9 cellular contexts compared by ENCODE assay signal in genomic region chr13:25046985-25047660, GRCh38. TPM values are rescaled to one million over a fixed set of nuclear protein-coding genes. Genes with fewer than 3 reads are reported as not detected.
DNase-seq lines count a peak whose midpoint lies in the region; ATAC-seq, FAIRE-seq and TF ChIP-seq lines count a peak whose summit lies in the region.
"Had no signal": no experiment of that assay in that cellular context is flagged by ENCODE, and none has a peak within 500 bp of the region (broad histone marks: within the 10 kb centered on the region; RNA-seq: fewer than 3 reads in every experiment).

No MANE protein-coding gene starts in this region.

- peaks cover 23% of the 10 kb centered on the region for H3K27me3 ChIP-seq in cardiac muscle cell
- peaks cover 55% of the 10 kb centered on the region for H3K27me3 ChIP-seq in lower lobe of right lung (ENCODE audit: low read depth)

- no peak for TF ChIP-seq CTCF in cardiac muscle cell (IDR thresholded peaks at IDR 0.05; ENCODE audit: low read depth, low read length)
- no peak for TF ChIP-seq CTCF in cardiac fibroblast (IDR thresholded peaks at IDR 0.05; ENCODE audit: low read depth, low read length)
- TF ChIP-seq CTCF in lower lobe of right lung (IDR thresholded peaks at IDR 0.05), result no peak

- no peaks in the 10 kb centered on the region for H3K4me1 ChIP-seq in cardiac muscle cell (ENCODE audit: low read depth)
- peaks cover 6% of the 10 kb centered on the region for H3K4me1 ChIP-seq in lower lobe of right lung

- H3K27ac ChIP-seq in cardiac muscle cell (no peak overlapping the region), lower lobe of right lung (no peak overlapping the region)

- intact Hi-C loops in cardiac septum (cut with DNase I) (no loop called here), lower lobe of right lung (cut with DNase I) (no loop called here)

- H3K9me3 ChIP-seq in cardiac muscle cell (ENCODE audit: low read depth), result no peaks in the 10 kb centered on the region
- H3K9me3 ChIP-seq in lower lobe of right lung, result peaks cover 12% of the 10 kb centered on the region

- H3K4me3 ChIP-seq in cardiac muscle cell, result peak overlapping the region; percentile 30
- H3K4me3 ChIP-seq in cardiac fibroblast (replicated peaks in 1 of 2; ENCODE audit: low read depth in 2 of 2, low read length in 2 of 2), result peak overlapping the region; percentile 16 to 34
- H3K4me3 ChIP-seq in lower lobe of right lung, result peak overlapping the region; percentile 19

- no peak for FAIRE-seq in urothelium cell line (lab: Jason Lieb, UNC)

- H3K36me3 ChIP-seq in cardiac muscle cell (no peaks in the 10 kb centered on the region), lower lobe of right lung (no peaks in the 10 kb centered on the region)

- peak; percentile 4 to 71 for DNase-seq in cardiac muscle cell (ENCODE audit: low read depth in 1 of 2, low spot score in 1 of 2)
- no peak for DNase-seq in cardiac septum (ENCODE audit: low spot score)
- DNase-seq in cardiac fibroblast (ENCODE audit: low read depth in 2 of 2), result peak in 1 of 2 donors; percentile 14
- DNase-seq in lower lobe of right lung, result no peak
- DNase-seq in urothelium cell line (ENCODE audit: low spot score), result peak; percentile 62
- DNase-seq in activated CD8-positive, alpha-beta memory T cell treated with anti-CD3 and anti-CD28 coated beads, Interleukin-2, amount 50 U/mL, for 48 hours, result no peak
- DNase-seq in SHP77 treated with DMSO at 0.1 percent for 48 hours (lab: John Stamatoyannopoulos, UW), result no peak
- DNase-seq in SK-N-DZ (ENCODE audit: low spot score), result no peak
- DNase-seq: NCI-H446 treated with DMSO at 0.1 percent for 48 hours had no signal

- peak in 1 of 2 donors; percentile 45 for ATAC-seq in lower lobe of right lung

RNA-seq across cellular contexts. Expression of gene PABPC3, which starts 48.8 kb away (rescaled TPM):
- total RNA-seq in cardiac muscle cell, result 0.04 TPM in 1 of 2 replicates, not detected in the other
- 0.06 TPM in 1 of 2 replicates, not detected in the other for polyA plus RNA-seq in cardiac muscle cell
- not detected for total RNA-seq in cardiac septum
- 0.18 TPM for total RNA-seq in lower lobe of right lung
- 0.02 and 0.30 TPM in 2 replicates for polyA plus RNA-seq in SK-N-DZ (2014; cell fraction: cytosol; rRNA removed)
- 0.03 TPM in 1 of 2 replicates, not detected in the other for polyA plus RNA-seq in SK-N-DZ (2014; cell fraction: nucleus; rRNA removed)

Comparison
In these comparisons a context has a peak if more than half of its experiments do, and no peak if none do; other contexts are left out.
1. DNase-seq: peak in cardiac muscle cell (2 of 2) and urothelium cell line (single experiment); none in cardiac septum (single experiment), lower lobe of right lung (single experiment), activated CD8-positive, alpha-beta memory T cell treated with anti-CD3 and anti-CD28 coated beads, Interleukin-2, amount 50 U/mL, for 48 hours (single experiment), SHP77 treated with DMSO at 0.1 percent for 48 hours (single experiment) and SK-N-DZ (single experiment).
2. Peak in every context shown above with its lines, with median percentiles within 50 percentile points of each other: H3K4me3 ChIP-seq.